ENCODE assay signal across 8 cellular contexts in genomic region chr12:119988440-119988787, GRCh38. TPM values are rescaled to one million over a fixed set of nuclear protein-coding genes. Genes with fewer than 3 reads are reported as not detected.
DNase-seq lines count a peak whose midpoint lies in the region; ATAC-seq, FAIRE-seq and TF ChIP-seq lines count a peak whose summit lies in the region.

No MANE protein-coding gene starts in this region.

- in situ Hi-C loops in GM13976 (cut with MboI; ENCODE audit: low sequenced_read_pairs, unreplicated experiment), result no loop called here

- H3K9me3 Mint-ChIP-seq in chondrocyte (ENCODE audit: low read depth) (no peaks in the 10 kb centered on the region), memory B cell (no peaks in the 10 kb centered on the region)

- H3K36me3 ChIP-seq in ACC112 (ENCODE audit: insufficient read depth, low read length), result no peaks in the 10 kb centered on the region

- DNase-seq in GM13976 (ENCODE audit: low spot score) (no peak), NCI-H446 (lab: John Stamatoyannopoulos, UW) (peak; percentile 42 to 81), chondrocyte (ENCODE audit: low spot score) (no peak), memory B cell (ENCODE audit: low spot score in 2 of 2) (no peak), urothelium cell line (ENCODE audit: low spot score) (peak; percentile 79), NCI-H226 (no peak), GDM1 (lab: John Stamatoyannopoulos, UW) (no peak)

- peak overlapping the region; percentile 75 for H3K4me3 ChIP-seq in ACC112 (ENCODE audit: low read depth, low read length)

- H3K4me1 Mint-ChIP-seq in chondrocyte (ENCODE audit: low read depth) (peaks cover 6% of the 10 kb centered on the region), memory B cell (peaks cover 9% of the 10 kb centered on the region)

- FAIRE-seq in urothelium cell line (lab: Jason Lieb, UNC), result no peak

- H3K36me3 Mint-ChIP-seq in chondrocyte (ENCODE audit: low read depth) (no peaks in the 10 kb centered on the region), memory B cell (no peaks in the 10 kb centered on the region)

- H3K4me1 ChIP-seq in ACC112 (ENCODE audit: control insufficient read depth, insufficient read depth, low read length, unreplicated experiment), result peaks cover 4% of the 10 kb centered on the region

- no peak overlapping the region for H3K27ac ChIP-seq in ACC112 (ENCODE audit: low read depth, low read length)

- peak; percentile 0 for ATAC-seq in memory B cell (ENCODE audit: low read depth)

- H3K27me3 Mint-ChIP-seq in chondrocyte (ENCODE audit: low read depth) (peaks cover 62% of the 10 kb centered on the region), memory B cell (no peaks in the 10 kb centered on the region)

- peak; percentile 5 for TF ChIP-seq CTCF in GM13976 (IDR thresholded peaks at IDR 0.05; ENCODE audit: borderline replicate concordance, control extremely low read depth, extremely low read depth, insufficient read depth, missing control alignments)
- TF ChIP-seq CTCF in chondrocyte (IDR thresholded peaks at IDR 0.05), result peak; percentile 60

- H2AFZ ChIP-seq in ACC112 (ENCODE audit: low read length, unreplicated experiment), result no peak overlapping the region

- H3K27me3 ChIP-seq in ACC112 (ENCODE audit: insufficient read depth, low read length), result peaks cover 80% of the 10 kb centered on the region

- H3K79me2 ChIP-seq in ACC112 (ENCODE audit: control insufficient read depth, insufficient read depth, low read length, unreplicated experiment), result no peaks in the 10 kb centered on the region

- H3K4me3 Mint-ChIP-seq in chondrocyte (ENCODE audit: unreplicated experiment) (peak overlapping the region; percentile 68), memory B cell (peak overlapping the region; percentile 84)

- peak overlapping the region; percentile 17 for H3K27ac Mint-ChIP-seq in chondrocyte (ENCODE audit: unreplicated experiment)
- H3K27ac Mint-ChIP-seq in memory B cell, result peak overlapping the region; percentile 92

RNA-seq across cellular contexts. Expression of gene BICDL1, which starts 0.6 kb away (rescaled TPM):
- 0.12 to 0.45 TPM (median 0.26 TPM) in 3 replicates for total RNA-seq in chondrocyte

Comparison
In these comparisons a context has a peak if more than half of its experiments do, and no peak if none do; other contexts are left out.
1. DNase-seq: peak in NCI-H446 (2 of 2) and urothelium cell line (single experiment); none in GM13976 (single experiment), chondrocyte (single experiment), memory B cell (0 of 2), NCI-H226 (single experiment) and GDM1 (single experiment).